ENCODE assay signal across 10 cellular contexts in the genomic region with DNA sequence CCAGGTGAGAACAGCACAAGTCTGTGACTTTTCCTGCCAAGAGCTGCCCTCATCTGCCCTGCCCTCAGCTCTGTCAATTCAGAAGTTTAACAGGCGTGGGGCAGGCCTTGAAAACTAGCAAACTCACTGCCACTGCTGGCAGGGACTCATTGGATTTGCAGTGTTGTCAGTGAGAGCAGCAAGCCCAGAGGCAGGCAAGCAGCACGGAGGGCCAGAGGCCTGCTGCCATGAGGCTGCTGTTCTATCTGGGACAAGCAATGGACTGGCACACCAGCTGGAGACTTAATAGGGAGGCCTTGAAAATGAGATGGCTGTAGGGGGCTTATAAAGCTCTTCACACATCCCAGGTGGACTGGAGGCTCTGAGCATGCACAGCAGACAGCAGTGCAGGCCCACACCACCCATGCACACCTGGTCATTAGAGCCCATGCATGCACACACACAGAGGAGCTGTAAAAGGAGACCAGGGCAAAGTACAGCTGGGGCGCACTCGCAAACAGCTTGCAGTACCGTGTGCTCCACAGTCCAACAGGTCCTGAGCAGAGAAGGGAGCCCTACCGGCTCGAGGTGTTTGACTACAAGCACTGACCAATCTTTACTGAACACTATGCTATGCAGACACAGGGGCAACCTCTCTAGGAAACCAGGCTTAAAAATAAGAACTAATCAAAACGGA. TPM values are rescaled to one million over a fixed set of nuclear protein-coding genes. Genes with fewer than 3 reads are reported as not detected.
DNase-seq lines count a peak whose midpoint lies in the region; ATAC-seq and TF ChIP-seq lines count a peak whose summit lies in the region.
"Had no signal": no experiment of that assay in that cellular context is flagged by ENCODE, and none has a peak within 500 bp of the region (broad histone marks: within the 10 kb centered on the region; RNA-seq: fewer than 3 reads in every experiment).

No MANE protein-coding gene starts in this region.

- H3K4me3 ChIP-seq in WERI-Rb-1 (ENCODE audit: low read depth, low read length) = no peak overlapping the region
- H3K4me3 ChIP-seq: BLaER1 had no signal

- H3K4me3 Mint-ChIP-seq in activated CD8-positive, alpha-beta memory T cell treated with anti-CD3 and anti-CD28 coated beads, Interleukin-2, amount 10 ng/mL, durations not matched to agents 7 days and 5 days = no peak overlapping the region
- H3K4me3 Mint-ChIP-seq in dendritic cell treated with granulocyte-macrophage colony-stimulating factor and Interleukin-4, amounts not matched to agents 40 ng/mL and 50 ng/mL, for 4 days = no peak overlapping the region
- H3K4me3 Mint-ChIP-seq in type B pancreatic cell = peak overlapping the region; percentile 44

- CTCF ChIA-PET in activated CD8-positive, alpha-beta memory T cell treated with anti-CD3 and anti-CD28 coated beads, Interleukin-2, amount 10 ng/mL, durations not matched to agents 7 days and 5 days (lab: Charles Lee) = interaction anchor here (1.2 kb wide), 1 partner anchor 9 kb away, joined by 4 read pairs; no protein-coding TSS in a partner anchor

- no peaks in the 10 kb centered on the region for H3K27me3 Mint-ChIP-seq in activated CD8-positive, alpha-beta memory T cell treated with anti-CD3 and anti-CD28 coated beads, Interleukin-2, amount 10 ng/mL, durations not matched to agents 7 days and 5 days
- H3K27me3 Mint-ChIP-seq in dendritic cell treated with granulocyte-macrophage colony-stimulating factor and Interleukin-4, amounts not matched to agents 40 ng/mL and 50 ng/mL, for 4 days = no peaks in the 10 kb centered on the region
- no peaks in the 10 kb centered on the region for H3K27me3 Mint-ChIP-seq in type B pancreatic cell

- H3K9me3 ChIP-seq in WERI-Rb-1 (ENCODE audit: severe bottlenecking) = no peaks in the 10 kb centered on the region
- H3K9me3 ChIP-seq: BLaER1 had no signal

- H3K36me3 Mint-ChIP-seq in activated CD8-positive, alpha-beta memory T cell treated with anti-CD3 and anti-CD28 coated beads, Interleukin-2, amount 10 ng/mL, durations not matched to agents 7 days and 5 days = peaks cover 29% of the 10 kb centered on the region
- H3K36me3 Mint-ChIP-seq in dendritic cell treated with granulocyte-macrophage colony-stimulating factor and Interleukin-4, amounts not matched to agents 40 ng/mL and 50 ng/mL, for 4 days (ENCODE audit: low read depth) = peaks cover 59% of the 10 kb centered on the region
- H3K36me3 Mint-ChIP-seq in type B pancreatic cell = no peaks in the 10 kb centered on the region

- ATAC-seq in activated CD8-positive, alpha-beta memory T cell treated with anti-CD3 and anti-CD28 coated beads, Interleukin-2, amount 10 ng/mL, durations not matched to agents 7 days and 5 days = no peak
- no peak for ATAC-seq in HG03159 (IDR thresholded peaks at IDR 0.05; ENCODE audit: unreplicated experiment)

- intact Hi-C loops in dendritic cell treated with granulocyte-macrophage colony-stimulating factor and Interleukin-4, amounts not matched to agents 40 ng/mL and 50 ng/mL, for 4 days (cut with micrococcal nuclease) = no loop called here

- H3K36me3 ChIP-seq in WERI-Rb-1 = no peaks in the 10 kb centered on the region
- H3K36me3 ChIP-seq: BLaER1 had no signal

- DNase-seq in activated CD8-positive, alpha-beta memory T cell treated with anti-CD3 and anti-CD28 coated beads, Interleukin-2, amount 10 ng/mL, durations not matched to agents 7 days and 5 days = no peak
- DNase-seq in activated CD8-positive, alpha-beta memory T cell treated with anti-CD3 and anti-CD28 coated beads, Interleukin-2, amount 50 U/mL, for 4 hours = no peak
- DNase-seq in mucosa of gallbladder (ENCODE audit: low spot score) (peak; percentile 45), type B pancreatic cell (ENCODE audit: extremely low spot score, unreplicated experiment) (no peak), NCI-H187 treated with DMSO at 0.1 percent for 48 hours (lab: John Stamatoyannopoulos, UW) (no peak), WERI-Rb-1 (no peak)
- DNase-seq: foreskin melanocyte had no signal

- no peak overlapping the region for H3K27ac ChIP-seq in WERI-Rb-1
- H3K27ac ChIP-seq: BLaER1 had no signal

- no peaks in the 10 kb centered on the region for H3K9me3 Mint-ChIP-seq in activated CD8-positive, alpha-beta memory T cell treated with anti-CD3 and anti-CD28 coated beads, Interleukin-2, amount 10 ng/mL, durations not matched to agents 7 days and 5 days (ENCODE audit: low read depth)
- no peaks in the 10 kb centered on the region for H3K9me3 Mint-ChIP-seq in dendritic cell treated with granulocyte-macrophage colony-stimulating factor and Interleukin-4, amounts not matched to agents 40 ng/mL and 50 ng/mL, for 4 days
- H3K9me3 Mint-ChIP-seq in type B pancreatic cell = no peaks in the 10 kb centered on the region

- H3K27me3 ChIP-seq in WERI-Rb-1 (ENCODE audit: insufficient read depth, low read depth, severe bottlenecking) = no peaks in the 10 kb centered on the region
- H3K27me3 ChIP-seq: BLaER1 had no signal

- no peak for TF ChIP-seq CTCF in type B pancreatic cell (conservative IDR thresholded peaks at IDR 0.05)
- TF ChIP-seq CTCF in WERI-Rb-1 (IDR thresholded peaks at IDR 0.05; ENCODE audit: low read depth, low read length) = no peak

- H3K27ac Mint-ChIP-seq in activated CD8-positive, alpha-beta memory T cell treated with anti-CD3 and anti-CD28 coated beads, Interleukin-2, amount 10 ng/mL, durations not matched to agents 7 days and 5 days = peak overlapping the region; percentile 31
- peak overlapping the region; percentile 41 for H3K27ac Mint-ChIP-seq in dendritic cell treated with granulocyte-macrophage colony-stimulating factor and Interleukin-4, amounts not matched to agents 40 ng/mL and 50 ng/mL, for 4 days
- peak overlapping the region; percentile 85 for H3K27ac Mint-ChIP-seq in type B pancreatic cell

- H3K4me1 Mint-ChIP-seq in activated CD8-positive, alpha-beta memory T cell treated with anti-CD3 and anti-CD28 coated beads, Interleukin-2, amount 10 ng/mL, durations not matched to agents 7 days and 5 days = peaks cover 38% of the 10 kb centered on the region
- peaks cover 55% of the 10 kb centered on the region for H3K4me1 Mint-ChIP-seq in dendritic cell treated with granulocyte-macrophage colony-stimulating factor and Interleukin-4, amounts not matched to agents 40 ng/mL and 50 ng/mL, for 4 days (ENCODE audit: low read depth)
- H3K4me1 Mint-ChIP-seq in type B pancreatic cell (ENCODE audit: unreplicated experiment) = peaks cover 13% of the 10 kb centered on the region

RNA-seq across cellular contexts. Expression of gene MGAT4A, which starts 28.7 kb away (rescaled TPM):
- total RNA-seq in activated CD8-positive, alpha-beta memory T cell treated with anti-CD3 and anti-CD28 coated beads, Interleukin-2, amount 10 ng/mL, durations not matched to agents 7 days and 5 days = 10 to 100 TPM; 57.4 to 72.0 TPM
- total RNA-seq in mucosa of gallbladder (34.4 TPM), type B pancreatic cell (ENCODE audit: low replicate concordance) (32.5 and 60.0 TPM in 2 replicates)

Comparison
In these comparisons a context has a peak if more than half of its experiments do, and no peak if none do; other contexts are left out.
1. H3K27ac Mint-ChIP-seq: peak in every context shown above with its lines; median percentile 85 in type B pancreatic cell; 41 in dendritic cell treated with granulocyte-macrophage colony-stimulating factor and Interleukin-4, amounts not matched to agents 40 ng/mL and 50 ng/mL, for 4 days; 31 in activated CD8-positive, alpha-beta memory T cell treated with anti-CD3 and anti-CD28 coated beads, Interleukin-2, amount 10 ng/mL, durations not matched to agents 7 days and 5 days.